1 cellular context compared by ENCODE assay signal in the genomic region with DNA sequence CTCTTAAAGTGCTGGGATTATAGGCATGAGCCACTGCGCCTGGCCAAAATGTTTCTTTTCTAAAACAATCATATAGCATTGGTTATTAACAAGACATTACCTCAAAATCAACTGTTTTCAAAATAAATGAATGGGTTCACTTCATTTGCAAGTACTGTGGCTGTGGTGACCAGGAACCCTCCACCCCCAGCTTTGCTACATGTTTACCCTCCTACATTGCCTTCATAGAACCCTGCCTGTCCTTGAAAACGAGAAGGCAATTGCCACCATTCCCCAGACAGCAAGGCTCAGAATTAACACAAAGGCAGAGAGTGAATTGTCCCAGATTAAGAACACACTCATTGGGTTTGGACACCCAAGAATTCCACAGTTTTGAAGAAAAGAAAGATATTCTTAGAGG.
TF ChIP-seq lines count a peak whose summit lies in the region.

No MANE protein-coding gene starts in this region.

TF ChIP-seq in HepG2, 621 proteins besides CTCF, POLR2A, EP300 and RAD21 (continued from another document):
- TF ChIP-seq AKNA (CRISPR knock-in tag; IDR thresholded peaks at IDR 0.05; ENCODE audit: borderline replicate concordance): no peak
- TF ChIP-seq ZNF614 (CRISPR knock-in tag; IDR thresholded peaks at IDR 0.05; ENCODE audit: borderline replicate concordance): 0 out of 2 replicates have a peak, but pooled peaks have one; percentile 12
- no peak for TF ChIP-seq ATRX (CRISPR knock-in tag; IDR thresholded peaks at IDR 0.05; ENCODE audit: borderline replicate concordance)
- TF ChIP-seq PHF8 (CRISPR knock-in tag; IDR thresholded peaks at IDR 0.05): 0 out of 2 replicates have a peak, but pooled peaks have one; percentile 23
- no peak for TF ChIP-seq CENPBD1 (CRISPR knock-in tag; IDR thresholded peaks at IDR 0.05; ENCODE audit: borderline replicate concordance, low read depth)
- no peak for TF ChIP-seq ISL2 (CRISPR knock-in tag; IDR thresholded peaks at IDR 0.05)
- no peak for TF ChIP-seq CSRNP2 (CRISPR knock-in tag; conservative IDR thresholded peaks at IDR 0.05; ENCODE audit: low read depth)
- no peak for TF ChIP-seq PHF21A (CRISPR knock-in tag; IDR thresholded peaks at IDR 0.05)
- peak; percentile 76 for TF ChIP-seq FOXA3 (CRISPR knock-in tag; IDR thresholded peaks at IDR 0.05)
- TF ChIP-seq FOXA1 (IDR thresholded peaks at IDR 0.05): no peak
- peak; percentile 74; the same call in 1 of the 2 replicates for TF ChIP-seq FOXA1 (CRISPR knock-in tag; IDR thresholded peaks at IDR 0.05)
- peak; percentile 34; the same call in 1 of the 2 replicates for TF ChIP-seq RARA (CRISPR knock-in tag; IDR thresholded peaks at IDR 0.05)
- TF ChIP-seq GPN1 (CRISPR knock-in tag; IDR thresholded peaks at IDR 0.05; ENCODE audit: borderline replicate concordance): no peak
- 0 out of 2 replicates have a peak, but pooled peaks have one; percentile 34 for TF ChIP-seq SALL1 (CRISPR knock-in tag; IDR thresholded peaks at IDR 0.05)
- TF ChIP-seq HCFC1 (IDR thresholded peaks at IDR 0.05; ENCODE audit: low read depth, low read length): no peak
- no peak for TF ChIP-seq DDIT3 (CRISPR knock-in tag; IDR thresholded peaks at IDR 0.05)
- TF ChIP-seq EED (CRISPR knock-in tag; IDR thresholded peaks at IDR 0.05): no peak
- peak; percentile 64; the same call in 1 of the 2 replicates for TF ChIP-seq HOMEZ (CRISPR knock-in tag; IDR thresholded peaks at IDR 0.05; ENCODE audit: low read depth)
